Comparison of ENCODE assay signal across 15 cellular contexts in the genomic region with DNA sequence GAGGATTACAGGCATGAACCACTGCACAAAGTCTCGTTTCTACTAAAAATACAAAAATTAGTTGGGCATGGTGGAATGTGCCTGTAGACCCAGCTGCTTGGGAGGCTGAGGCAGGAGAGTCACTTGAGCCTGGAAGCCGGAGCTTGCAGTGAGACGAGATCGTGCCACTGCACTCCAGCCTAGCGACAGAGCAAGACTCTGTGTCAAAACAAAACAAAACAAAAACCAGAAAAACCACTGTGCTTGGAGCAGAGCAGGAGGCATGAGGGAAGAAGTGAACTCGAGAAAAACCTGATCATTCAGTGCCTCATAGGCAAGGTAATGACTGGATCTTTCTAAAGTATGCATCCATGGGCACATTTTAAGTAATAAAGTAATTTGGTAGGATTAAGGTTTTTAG.
DNase-seq lines count a peak whose midpoint lies in the region; ATAC-seq and TF ChIP-seq lines count a peak whose summit lies in the region.
"Had no signal": no experiment of that assay in that cellular context is flagged by ENCODE, and none has a peak within 500 bp of the region (broad histone marks: within the 10 kb centered on the region; RNA-seq: fewer than 3 reads in every experiment).

No MANE protein-coding gene starts in this region.

- no peaks in the 10 kb centered on the region for H3K4me1 ChIP-seq in GM23338 (ENCODE audit: insufficient read depth)
- H3K4me1 ChIP-seq in PC-3 (ENCODE audit: insufficient read depth, low read length) = no peaks in the 10 kb centered on the region
- no peaks in the 10 kb centered on the region for H3K4me1 ChIP-seq in neural progenitor cell
- H3K4me1 ChIP-seq: A549, Caco-2 had no signal

- H3K4me1 Mint-ChIP-seq in GM23338 (no peaks in the 10 kb centered on the region), neural progenitor cell (no peaks in the 10 kb centered on the region)

- H3K4me3 Mint-ChIP-seq in GM23338 (no peak overlapping the region), neural progenitor cell (no peak overlapping the region)
- H3K4me3 Mint-ChIP-seq: CD4-positive, alpha-beta T cell had no signal

- no peak overlapping the region for H3K4me3 ChIP-seq in GM23338
- H3K4me3 ChIP-seq in PC-3 (ENCODE audit: low read length) = no peak overlapping the region
- H3K4me3 ChIP-seq in neural progenitor cell = no peak overlapping the region
- H3K4me3 ChIP-seq: A549, GM12878 had no signal

- H3K79me2 ChIP-seq in GM23338 (replicated peaks; ENCODE audit: insufficient read depth) = no peaks in the 10 kb centered on the region
- no peaks in the 10 kb centered on the region for H3K79me2 ChIP-seq in PC-3 (ENCODE audit: low read length)
- H3K79me2 ChIP-seq in neural progenitor cell (ENCODE audit: low read depth) = no peaks in the 10 kb centered on the region

- peaks cover 6% of the 10 kb centered on the region; the same call in 2 of the 3 replicates for H3K9me3 Mint-ChIP-seq in GM23338
- H3K9me3 Mint-ChIP-seq in neural progenitor cell = peaks cover 11% of the 10 kb centered on the region
- H3K9me3 Mint-ChIP-seq: CD4-positive, alpha-beta T cell had no signal

- H3K36me3 Mint-ChIP-seq in GM23338 (ENCODE audit: low read depth) = no peaks in the 10 kb centered on the region; the same call in 2 of the 3 replicates
- no peaks in the 10 kb centered on the region for H3K36me3 Mint-ChIP-seq in neural progenitor cell

- CTCF ChIA-PET in PC-3 (lab: Charles Lee) = no interaction called here

- no peak for ATAC-seq in GM23338
- ATAC-seq in PC-3 = no peak
- ATAC-seq: A549, GM12878 had no signal

- H3K36me3 ChIP-seq in GM23338 (ENCODE audit: insufficient read depth) = no peaks in the 10 kb centered on the region
- H3K36me3 ChIP-seq in PC-3 (ENCODE audit: low read depth, low read length) = no peaks in the 10 kb centered on the region
- no peaks in the 10 kb centered on the region for H3K36me3 ChIP-seq in neural progenitor cell

- POLR2A ChIA-PET in PC-3 (lab: Charles Lee; ENCODE audit: unreplicated experiment) = no interaction called here

- H3K9me3 ChIP-seq in PC-3 (ENCODE audit: low read length) (peaks cover 6% of the 10 kb centered on the region; the same call in 1 of the 2 replicates), neural progenitor cell (ENCODE audit: low read depth) (no peaks in the 10 kb centered on the region)
- H3K9me3 ChIP-seq: A549, Caco-2 had no signal

- H3K27ac ChIP-seq in GM23338 (ENCODE audit: low read depth) (no peak overlapping the region), PC-3 (ENCODE audit: low read length) (no peak overlapping the region), neural progenitor cell (no peak overlapping the region)
- H3K27ac ChIP-seq: A549, C4-2B had no signal

- no peak overlapping the region for H3K4me2 ChIP-seq in GM23338
- H3K4me2 ChIP-seq in PC-3 (ENCODE audit: low read length) = no peak overlapping the region
- no peak overlapping the region for H3K4me2 ChIP-seq in neural progenitor cell
- H3K4me2 ChIP-seq: A549 had no signal

- H3K27me3 ChIP-seq in GM23338 (ENCODE audit: insufficient read depth) (no peaks in the 10 kb centered on the region), PC-3 (ENCODE audit: low read length) (no peaks in the 10 kb centered on the region; the same call in 1 of the 2 replicates), neural progenitor cell (no peaks in the 10 kb centered on the region)

- no TSS peak for BruUV-seq in PC-3 (replicated peaks; lab: Mats Ljungman, UMichigan)

- no peak overlapping the region for H3K9ac ChIP-seq in PC-3 (ENCODE audit: low read length)
- H3K9ac ChIP-seq in neural progenitor cell = no peak overlapping the region

- no peak for TF ChIP-seq CTCF in GM23338 (conservative IDR thresholded peaks at IDR 0.05; ENCODE audit: low read depth in 2 of 2)
- TF ChIP-seq CTCF in PC-3 (conservative IDR thresholded peaks at IDR 0.05; ENCODE audit: low read depth, low read length) = no peak
- no peak for TF ChIP-seq CTCF in neural progenitor cell (IDR thresholded peaks at IDR 0.05)

- intact Hi-C loops in PC-3 (cut with micrococcal nuclease) = no loop called here

- H3K27ac Mint-ChIP-seq in GM23338 (no peak overlapping the region; the same call in 1 of the 2 replicates), neural progenitor cell (no peak overlapping the region)
- H3K27ac Mint-ChIP-seq: CD4-positive, alpha-beta T cell had no signal

- peak; percentile 50 for DNase-seq in ELF-1 (ENCODE audit: low read depth, low spot score)
- DNase-seq in GM23338 (ENCODE audit: low spot score) = no peak
- DNase-seq in PC-3 = peak; percentile 3
- no peak for DNase-seq in neural progenitor cell (ENCODE audit: low spot score)
- DNase-seq in NCI-H1092 (lab: John Stamatoyannopoulos, UW) = no peak
- DNase-seq in SW 1271 (lab: John Stamatoyannopoulos, UW) = no peak
- no peak for DNase-seq in GOT3 (lab: John Stamatoyannopoulos, UW)
- DNase-seq: AML-193; Caco-2; CD4-positive, alpha-beta T cell; DMS79 treated with DMSO at 0.1 percent for 48 hours; HCEC 1CT had no signal

- H4K20me1 ChIP-seq in GM23338 (replicated peaks; ENCODE audit: insufficient read depth) (no peaks in the 10 kb centered on the region), PC-3 (ENCODE audit: low read length) (no peaks in the 10 kb centered on the region), neural progenitor cell (ENCODE audit: low read depth) (no peaks in the 10 kb centered on the region)

- H2AFZ ChIP-seq in GM23338 (0 out of 2 replicates have a peak overlapping the region, but pooled peaks have one; percentile 44), PC-3 (ENCODE audit: low read length) (0 out of 2 replicates have a peak overlapping the region, but pooled peaks have one; percentile 28), neural progenitor cell (replicated peaks) (peak overlapping the region; percentile 66)

- no peaks in the 10 kb centered on the region for H3K9me2 ChIP-seq in GM23338 (ENCODE audit: insufficient read depth)
- no peaks in the 10 kb centered on the region for H3K9me2 ChIP-seq in PC-3 (replicated peaks; ENCODE audit: low read length)

- H3F3A ChIP-seq in GM23338 (replicated peaks; ENCODE audit: low read depth) (no peaks in the 10 kb centered on the region), PC-3 (ENCODE audit: low read length, unreplicated experiment) (no peaks in the 10 kb centered on the region), neural progenitor cell (ENCODE audit: low read depth) (no peaks in the 10 kb centered on the region)

- no peaks in the 10 kb centered on the region for H3K27me3 Mint-ChIP-seq in GM23338 (ENCODE audit: insufficient read depth, low read depth, poor library complexity)
- no peaks in the 10 kb centered on the region for H3K27me3 Mint-ChIP-seq in neural progenitor cell (ENCODE audit: insufficient read depth, low read depth)
- H3K27me3 Mint-ChIP-seq: CD4-positive, alpha-beta T cell had no signal

TF ChIP-seq in GM23338, 12 proteins besides CTCF, POLR2A, EP300 and RAD21 (continues in another document):
- TF ChIP-seq, protein P1, sequence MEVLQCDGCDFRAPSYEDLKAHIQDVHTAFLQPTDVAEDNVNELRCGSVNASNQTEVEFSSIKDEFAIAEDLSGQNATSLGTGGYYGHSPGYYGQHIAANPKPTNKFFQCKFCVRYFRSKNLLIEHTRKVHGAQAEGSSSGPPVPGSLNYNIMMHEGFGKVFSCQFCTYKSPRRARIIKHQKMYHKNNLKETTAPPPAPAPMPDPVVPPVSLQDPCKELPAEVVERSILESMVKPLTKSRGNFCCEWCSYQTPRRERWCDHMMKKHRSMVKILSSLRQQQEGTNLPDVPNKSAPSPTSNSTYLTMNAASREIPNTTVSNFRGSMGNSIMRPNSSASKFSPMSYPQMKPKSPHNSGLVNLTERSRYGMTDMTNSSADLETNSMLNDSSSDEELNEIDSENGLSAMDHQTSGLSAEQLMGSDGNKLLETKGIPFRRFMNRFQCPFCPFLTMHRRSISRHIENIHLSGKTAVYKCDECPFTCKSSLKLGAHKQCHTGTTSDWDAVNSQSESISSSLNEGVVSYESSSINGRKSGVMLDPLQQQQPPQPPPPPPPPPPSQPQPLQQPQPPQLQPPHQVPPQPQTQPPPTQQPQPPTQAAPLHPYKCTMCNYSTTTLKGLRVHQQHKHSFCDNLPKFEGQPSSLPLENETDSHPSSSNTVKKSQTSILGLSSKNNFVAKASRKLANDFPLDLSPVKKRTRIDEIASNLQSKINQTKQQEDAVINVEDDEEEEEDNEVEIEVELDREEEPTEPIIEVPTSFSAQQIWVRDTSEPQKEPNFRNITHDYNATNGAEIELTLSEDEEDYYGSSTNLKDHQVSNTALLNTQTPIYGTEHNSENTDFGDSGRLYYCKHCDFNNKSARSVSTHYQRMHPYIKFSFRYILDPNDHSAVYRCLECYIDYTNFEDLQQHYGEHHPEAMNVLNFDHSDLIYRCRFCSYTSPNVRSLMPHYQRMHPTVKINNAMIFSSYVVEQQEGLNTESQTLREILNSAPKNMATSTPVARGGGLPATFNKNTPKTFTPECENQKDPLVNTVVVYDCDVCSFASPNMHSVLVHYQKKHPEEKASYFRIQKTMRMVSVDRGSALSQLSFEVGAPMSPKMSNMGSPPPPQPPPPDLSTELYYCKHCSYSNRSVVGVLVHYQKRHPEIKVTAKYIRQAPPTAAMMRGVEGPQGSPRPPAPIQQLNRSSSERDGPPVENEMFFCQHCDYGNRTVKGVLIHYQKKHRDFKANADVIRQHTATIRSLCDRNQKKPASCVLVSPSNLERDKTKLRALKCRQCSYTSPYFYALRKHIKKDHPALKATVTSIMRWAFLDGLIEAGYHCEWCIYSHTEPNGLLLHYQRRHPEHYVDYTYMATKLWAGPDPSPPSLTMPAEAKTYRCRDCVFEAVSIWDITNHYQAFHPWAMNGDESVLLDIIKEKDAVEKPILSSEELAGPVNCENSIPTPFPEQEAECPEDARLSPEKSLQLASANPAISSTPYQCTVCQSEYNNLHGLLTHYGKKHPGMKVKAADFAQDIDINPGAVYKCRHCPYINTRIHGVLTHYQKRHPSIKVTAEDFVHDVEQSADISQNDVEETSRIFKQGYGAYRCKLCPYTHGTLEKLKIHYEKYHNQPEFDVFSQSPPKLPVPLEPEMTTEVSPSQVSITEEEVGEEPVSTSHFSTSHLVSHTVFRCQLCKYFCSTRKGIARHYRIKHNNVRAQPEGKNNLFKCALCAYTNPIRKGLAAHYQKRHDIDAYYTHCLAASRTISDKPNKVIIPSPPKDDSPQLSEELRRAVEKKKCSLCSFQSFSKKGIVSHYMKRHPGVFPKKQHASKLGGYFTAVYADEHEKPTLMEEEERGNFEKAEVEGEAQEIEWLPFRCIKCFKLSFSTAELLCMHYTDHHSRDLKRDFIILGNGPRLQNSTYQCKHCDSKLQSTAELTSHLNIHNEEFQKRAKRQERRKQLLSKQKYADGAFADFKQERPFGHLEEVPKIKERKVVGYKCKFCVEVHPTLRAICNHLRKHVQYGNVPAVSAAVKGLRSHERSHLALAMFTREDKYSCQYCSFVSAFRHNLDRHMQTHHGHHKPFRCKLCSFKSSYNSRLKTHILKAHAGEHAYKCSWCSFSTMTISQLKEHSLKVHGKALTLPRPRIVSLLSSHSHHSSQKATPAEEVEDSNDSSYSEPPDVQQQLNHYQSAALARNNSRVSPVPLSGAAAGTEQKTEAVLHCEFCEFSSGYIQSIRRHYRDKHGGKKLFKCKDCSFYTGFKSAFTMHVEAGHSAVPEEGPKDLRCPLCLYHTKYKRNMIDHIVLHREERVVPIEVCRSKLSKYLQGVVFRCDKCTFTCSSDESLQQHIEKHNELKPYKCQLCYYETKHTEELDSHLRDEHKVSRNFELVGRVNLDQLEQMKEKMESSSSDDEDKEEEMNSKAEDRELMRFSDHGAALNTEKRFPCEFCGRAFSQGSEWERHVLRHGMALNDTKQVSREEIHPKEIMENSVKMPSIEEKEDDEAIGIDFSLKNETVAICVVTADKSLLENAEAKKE (CRISPR knock-in tag; IDR thresholded peaks at IDR 0.05) = no peak

Comparison
In these comparisons a context has a peak if more than half of its experiments do, and no peak if none do; other contexts are left out.
1. DNase-seq: peak in ELF-1 (single experiment) and PC-3 (single experiment); none in GM23338 (single experiment), neural progenitor cell (single experiment), NCI-H1092 (single experiment), SW 1271 (0 of 2) and GOT3 (single experiment).
2. Peak in every context shown above with its lines, with median percentiles within 50 percentile points of each other: H2AFZ ChIP-seq.